Comparison of ENCODE assay signal across 19 cellular contexts in the genomic region with DNA sequence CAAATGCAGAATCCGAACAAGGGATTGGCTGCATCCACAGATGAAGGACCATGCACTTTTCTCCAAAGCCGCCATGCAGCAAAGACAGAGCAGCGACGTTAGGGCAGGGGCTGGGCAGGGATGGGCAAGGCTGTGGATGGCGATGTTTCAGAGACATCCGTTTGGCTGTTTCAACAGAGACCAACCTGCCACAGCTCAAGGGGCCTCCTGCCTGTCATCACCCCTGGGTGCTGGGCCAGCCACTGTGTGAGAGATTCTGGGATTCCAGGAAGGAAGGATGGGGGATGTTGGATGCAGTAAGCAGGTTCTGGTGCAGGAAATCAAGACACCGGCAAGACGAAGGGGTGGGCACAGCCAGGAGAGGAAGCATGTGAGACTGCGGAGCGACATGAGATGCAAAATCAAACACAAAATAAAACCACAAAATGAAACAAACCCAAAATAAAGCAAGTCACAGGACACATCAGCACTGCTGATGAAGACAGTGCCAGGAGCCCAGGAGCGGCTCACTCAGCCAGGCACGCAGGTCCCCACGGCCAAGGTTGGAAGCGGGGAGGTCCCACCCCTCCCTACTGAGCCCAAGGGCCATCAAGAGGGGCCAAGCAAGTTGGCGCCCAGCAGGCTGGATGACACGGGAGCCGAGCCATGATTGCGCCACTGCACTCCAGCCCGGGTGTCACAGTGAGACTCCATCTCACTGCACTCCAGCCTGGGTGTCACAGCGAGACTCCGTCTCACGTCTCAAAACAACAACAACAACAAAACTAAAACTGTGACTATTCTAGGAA.
DNase-seq lines count a peak whose midpoint lies in the region; ATAC-seq and TF ChIP-seq lines count a peak whose summit lies in the region.
"Had no signal": no experiment of that assay in that cellular context is flagged by ENCODE, and none has a peak within 500 bp of the region (broad histone marks: within the 10 kb centered on the region; RNA-seq: fewer than 3 reads in every experiment).

No MANE protein-coding gene starts in this region.

- no peaks in the 10 kb centered on the region for H3K9me3 ChIP-seq in right cardiac atrium (ENCODE audit: control insufficient read depth, low read length)
- no peaks in the 10 kb centered on the region for H3K9me3 ChIP-seq in thyroid gland
- H3K9me3 ChIP-seq: A549 had no signal

- CTCF ChIA-PET in activated naive CD4-positive, alpha-beta T cell treated with anti-CD3 and anti-CD28 coated beads, Interleukin-2, amount 10 ng/mL, durations not matched to agents 7 days and 5 days (lab: Charles Lee): no interaction called here
- CTCF ChIA-PET in activated CD8-positive, alpha-beta T cell treated with anti-CD3 and anti-CD28 coated beads, Interleukin-2, amount 10 ng/mL, durations not matched to agents 7 days and 5 days (lab: Charles Lee): interaction anchor here (1.2 kb wide), 1 partner anchor 14 kb away, joined by 4 read pairs; no protein-coding TSS in a partner anchor

- H3K4me1 Mint-ChIP-seq in activated naive CD4-positive, alpha-beta T cell treated with anti-CD3 and anti-CD28 coated beads, Interleukin-2, amount 10 ng/mL, durations not matched to agents 7 days and 5 days: peaks cover 30% of the 10 kb centered on the region
- H3K4me1 Mint-ChIP-seq in activated CD8-positive, alpha-beta T cell treated with anti-CD3 and anti-CD28 coated beads, Interleukin-2, amount 10 ng/mL, durations not matched to agents 7 days and 5 days (ENCODE audit: low read depth): peaks cover 17% of the 10 kb centered on the region

- H3K27me3 Mint-ChIP-seq in activated naive CD4-positive, alpha-beta T cell treated with anti-CD3 and anti-CD28 coated beads, Interleukin-2, amount 10 ng/mL, durations not matched to agents 7 days and 5 days: no peaks in the 10 kb centered on the region
- no peaks in the 10 kb centered on the region for H3K27me3 Mint-ChIP-seq in activated CD8-positive, alpha-beta T cell treated with anti-CD3 and anti-CD28 coated beads, Interleukin-2, amount 10 ng/mL, durations not matched to agents 7 days and 5 days (ENCODE audit: low read depth)

- peaks cover 17% of the 10 kb centered on the region for H3K36me3 Mint-ChIP-seq in activated naive CD4-positive, alpha-beta T cell treated with anti-CD3 and anti-CD28 coated beads, Interleukin-2, amount 10 ng/mL, durations not matched to agents 7 days and 5 days
- no peaks in the 10 kb centered on the region for H3K36me3 Mint-ChIP-seq in activated CD8-positive, alpha-beta T cell treated with anti-CD3 and anti-CD28 coated beads, Interleukin-2, amount 10 ng/mL, durations not matched to agents 7 days and 5 days (ENCODE audit: low read depth)

- WGBS in right cardiac atrium: 54% methylated on average over 22 of the region's 22 CpGs
- 51 to 57% methylated on average over 22 of the region's 22 CpGs for WGBS in thyroid gland, 2 donors

- TF ChIP-seq CTCF in thyroid gland (IDR thresholded peaks at IDR 0.05): no peak

- H3K4me1 ChIP-seq in right cardiac atrium (ENCODE audit: control insufficient read depth, insufficient read depth, low read length) (no peaks in the 10 kb centered on the region), thyroid gland (peaks cover 0 to 6% of the 10 kb centered on the region in 2 donors)
- H3K4me1 ChIP-seq: A549 had no signal

- H3K4me3 Mint-ChIP-seq in activated naive CD4-positive, alpha-beta T cell treated with anti-CD3 and anti-CD28 coated beads, Interleukin-2, amount 10 ng/mL, durations not matched to agents 7 days and 5 days: no peak overlapping the region
- H3K4me3 Mint-ChIP-seq in activated CD8-positive, alpha-beta T cell treated with anti-CD3 and anti-CD28 coated beads, Interleukin-2, amount 10 ng/mL, durations not matched to agents 7 days and 5 days: no peak overlapping the region
- H3K4me3 Mint-ChIP-seq: activated naive CD4-positive, alpha-beta T cell treated with anti-CD3 and anti-CD28 coated beads for 36 hours had no signal

- H3K4me3 ChIP-seq in right cardiac atrium (ENCODE audit: low read length): no peak overlapping the region
- no peak overlapping the region for H3K4me3 ChIP-seq in thyroid gland (replicated peaks in 1 of 3)
- H3K4me3 ChIP-seq: A549 had no signal

- POLR2A ChIA-PET in activated CD8-positive, alpha-beta T cell treated with anti-CD3 and anti-CD28 coated beads, Interleukin-2, amount 10 ng/mL, durations not matched to agents 7 days and 5 days (lab: Charles Lee): no interaction called here

- intact Hi-C loops in right cardiac atrium (cut with DNase I) (no loop called here), thyroid gland (cut with DNase I) (no loop called here)

- no peak for TF ChIP-seq POLR2A in thyroid gland (IDR thresholded peaks at IDR 0.05)

- H3K27ac Mint-ChIP-seq in activated naive CD4-positive, alpha-beta T cell treated with anti-CD3 and anti-CD28 coated beads, Interleukin-2, amount 10 ng/mL, durations not matched to agents 7 days and 5 days: peak overlapping the region; percentile 82
- peak overlapping the region; percentile 58 for H3K27ac Mint-ChIP-seq in activated CD8-positive, alpha-beta T cell treated with anti-CD3 and anti-CD28 coated beads, Interleukin-2, amount 10 ng/mL, durations not matched to agents 7 days and 5 days
- H3K27ac Mint-ChIP-seq: activated naive CD4-positive, alpha-beta T cell treated with anti-CD3 and anti-CD28 coated beads for 36 hours had no signal

- H3K9me3 Mint-ChIP-seq in activated naive CD4-positive, alpha-beta T cell treated with anti-CD3 and anti-CD28 coated beads, Interleukin-2, amount 10 ng/mL, durations not matched to agents 7 days and 5 days: peaks cover 24% of the 10 kb centered on the region
- H3K9me3 Mint-ChIP-seq in activated CD8-positive, alpha-beta T cell treated with anti-CD3 and anti-CD28 coated beads, Interleukin-2, amount 10 ng/mL, durations not matched to agents 7 days and 5 days (ENCODE audit: insufficient read depth): peaks cover 3% of the 10 kb centered on the region

- H3K36me3 ChIP-seq in thyroid gland: no peaks in the 10 kb centered on the region

- no peak for ATAC-seq in activated CD8-positive, alpha-beta T cell treated with anti-CD3 and anti-CD28 coated beads, Interleukin-2, amount 10 ng/mL, durations not matched to agents 7 days and 5 days
- ATAC-seq in right cardiac atrium: peak; percentile 86 to 89
- ATAC-seq: A549 had no signal

- H3K27me3 ChIP-seq in right cardiac atrium (ENCODE audit: control insufficient read depth, insufficient read depth): no peaks in the 10 kb centered on the region
- no peaks in the 10 kb centered on the region for H3K27me3 ChIP-seq in thyroid gland

- H3K27ac ChIP-seq in right cardiac atrium (ENCODE audit: low read length): no peak overlapping the region
- H3K27ac ChIP-seq in thyroid gland: peak overlapping the region in 2 of 3 donors; percentile 57 to 59
- H3K27ac ChIP-seq: A549 had no signal

- DNase-seq in activated naive CD4-positive, alpha-beta T cell treated with anti-CD3 and anti-CD28 coated beads, Interleukin-2, amount 10 ng/mL, durations not matched to agents 7 days and 5 days: no peak
- no peak for DNase-seq in activated naive CD4-positive, alpha-beta T cell treated with Interleukin-2 at 50 U/mL for 16 hours
- DNase-seq in activated CD8-positive, alpha-beta T cell treated with anti-CD3 and anti-CD28 coated beads, Interleukin-2, amount 10 ng/mL, durations not matched to agents 7 days and 5 days: no peak
- peak; percentile 64 to 90 (median 88) for DNase-seq in right cardiac atrium
- peak; percentile 80 for DNase-seq in thyroid gland
- DNase-seq in A172 (ENCODE audit: low spot score): no peak
- DNase-seq in H4 (ENCODE audit: low spot score): no peak
- no peak for DNase-seq in NCI-H526 (lab: John Stamatoyannopoulos, UW)
- DNase-seq: activated CD4-positive, alpha-beta T cell treated with anti-CD3 and anti-CD28 coated beads, Interleukin-2, amount 50 U/mL, for 1 hour; activated naive CD4-positive, alpha-beta T cell treated with anti-CD3 and anti-CD28 coated beads for 36 hours; activated T-cell treated with anti-CD3 and anti-CD28 coated beads for 4 hours; cortex of kidney; GF-D8; KG1; NCI-H187 treated with DMSO at 0.1 percent for 48 hours; NCI-H345; nucleus accumbens; stimulated activated CD4-positive, alpha-beta T cell treated with anti-CD3 and anti-CD28 coated beads, Interleukin-4, amount 100 ng/mL, for 1 hour had no signal

Comparison
In these comparisons a context has a peak if more than half of its experiments do, and no peak if none do; other contexts are left out.
1. DNase-seq: peak in right cardiac atrium (3 of 3) and thyroid gland (2 of 2); none in activated naive CD4-positive, alpha-beta T cell treated with anti-CD3 and anti-CD28 coated beads, Interleukin-2, amount 10 ng/mL, durations not matched to agents 7 days and 5 days (single experiment), activated naive CD4-positive, alpha-beta T cell treated with Interleukin-2 at 50 U/mL for 16 hours (single experiment), activated CD8-positive, alpha-beta T cell treated with anti-CD3 and anti-CD28 coated beads, Interleukin-2, amount 10 ng/mL, durations not matched to agents 7 days and 5 days (single experiment), A172 (single experiment), H4 (single experiment) and NCI-H526 (0 of 2).